8 cellular contexts compared by ENCODE assay signal in genomic region chr11:126212089-126212660, GRCh38. TPM values are rescaled to one million over a fixed set of nuclear protein-coding genes. Genes with fewer than 3 reads are reported as not detected.
DNase-seq lines count a peak whose midpoint lies in the region; ATAC-seq and TF ChIP-seq lines count a peak whose summit lies in the region.

No MANE protein-coding gene starts in this region.

- peak overlapping the region; percentile 93 to 99 (median 98) for H3K4me3 Mint-ChIP-seq in CD8-positive, alpha-beta memory T cell
- H3K4me3 Mint-ChIP-seq in effector memory CD8-positive, alpha-beta T cell = peak overlapping the region; percentile 89 to 100
- H3K4me3 Mint-ChIP-seq in neural progenitor cell = peak overlapping the region; percentile 91

- peak overlapping the region; percentile 100 for H3K4me3 ChIP-seq in CD8-positive, alpha-beta memory T cell (ENCODE audit: low read length)
- peak overlapping the region; percentile 98 for H3K4me3 ChIP-seq in MG63
- H3K4me3 ChIP-seq in neural progenitor cell = peak overlapping the region; percentile 94

- H3F3A ChIP-seq in neural progenitor cell (ENCODE audit: low read depth) = peaks cover 20% of the 10 kb centered on the region

- peaks cover 22% of the 10 kb centered on the region for H3K4me1 ChIP-seq in CD8-positive, alpha-beta memory T cell (ENCODE audit: insufficient read depth, low read length)
- H3K4me1 ChIP-seq in neural progenitor cell = peaks cover 13% of the 10 kb centered on the region

- peak overlapping the region; percentile 76 for H3K9ac ChIP-seq in neural progenitor cell

- H3K36me3 Mint-ChIP-seq in CD8-positive, alpha-beta memory T cell = peaks cover 0 to 44% (median 7%) of the 10 kb centered on the region in 3 donors
- peaks cover 15% of the 10 kb centered on the region for H3K36me3 Mint-ChIP-seq in effector memory CD8-positive, alpha-beta T cell (ENCODE audit: insufficient read depth)
- H3K36me3 Mint-ChIP-seq in neural progenitor cell = peaks cover 5% of the 10 kb centered on the region

- CTCF ChIA-PET in CD8-positive, alpha-beta memory T cell (lab: Charles Lee) = interaction anchor here (0.5 to 1.5 kb wide), 3 partner anchors 15 to 622 kb away, joined by 3 to 4 read pairs (median 3); no protein-coding TSS in a partner anchor

- no peaks in the 10 kb centered on the region for H3K27me3 Mint-ChIP-seq in CD8-positive, alpha-beta memory T cell
- H3K27me3 Mint-ChIP-seq in effector memory CD8-positive, alpha-beta T cell = no peaks in the 10 kb centered on the region
- H3K27me3 Mint-ChIP-seq in neural progenitor cell (ENCODE audit: insufficient read depth, low read depth) = no peaks in the 10 kb centered on the region

- DNase-seq in CD8-positive, alpha-beta memory T cell = no peak
- no peak for DNase-seq in MG63
- DNase-seq in effector memory CD8-positive, alpha-beta T cell = no peak
- DNase-seq in neural progenitor cell (ENCODE audit: low spot score) = peak; percentile 16
- no peak for DNase-seq in HT-29 (ENCODE audit: low spot score)
- DNase-seq in NCI-H2029 (lab: John Stamatoyannopoulos, UW) = no peak

- no peaks in the 10 kb centered on the region for H3K9me3 Mint-ChIP-seq in CD8-positive, alpha-beta memory T cell
- no peaks in the 10 kb centered on the region for H3K9me3 Mint-ChIP-seq in effector memory CD8-positive, alpha-beta T cell
- no peaks in the 10 kb centered on the region for H3K9me3 Mint-ChIP-seq in neural progenitor cell

- H3K36me3 ChIP-seq in CD8-positive, alpha-beta memory T cell (ENCODE audit: insufficient read depth, low read length) = peaks cover 9% of the 10 kb centered on the region
- peaks cover 27% of the 10 kb centered on the region for H3K36me3 ChIP-seq in MG63
- H3K36me3 ChIP-seq in neural progenitor cell = peaks cover 7% of the 10 kb centered on the region

- H3K27me3 ChIP-seq in CD8-positive, alpha-beta memory T cell (ENCODE audit: insufficient read depth, low read length, poor library complexity, severe bottlenecking) = no peaks in the 10 kb centered on the region
- H3K27me3 ChIP-seq in MG63 (no peaks in the 10 kb centered on the region), neural progenitor cell (no peaks in the 10 kb centered on the region)

- peak overlapping the region in 7 of 8 donors; percentile 57 to 99 (median 96) for H3K27ac Mint-ChIP-seq in CD8-positive, alpha-beta memory T cell
- peak overlapping the region; percentile 92 to 99 for H3K27ac Mint-ChIP-seq in effector memory CD8-positive, alpha-beta T cell
- peak overlapping the region; percentile 67 for H3K27ac Mint-ChIP-seq in neural progenitor cell

- H2AFZ ChIP-seq in neural progenitor cell (replicated peaks) = peak overlapping the region; percentile 19

- no peaks in the 10 kb centered on the region for H3K9me3 ChIP-seq in CD8-positive, alpha-beta memory T cell (ENCODE audit: low read length)
- H3K9me3 ChIP-seq in MG63 = no peaks in the 10 kb centered on the region
- H3K9me3 ChIP-seq in neural progenitor cell (ENCODE audit: low read depth) = no peaks in the 10 kb centered on the region

- TF ChIP-seq CTCF in neural progenitor cell (IDR thresholded peaks at IDR 0.05) = no peak

- peaks cover 31 to 57% (median 55%) of the 10 kb centered on the region in 3 donors for H3K4me1 Mint-ChIP-seq in CD8-positive, alpha-beta memory T cell
- H3K4me1 Mint-ChIP-seq in effector memory CD8-positive, alpha-beta T cell (ENCODE audit: low read depth in 2 of 2) = peaks cover 23 to 34% of the 10 kb centered on the region in 2 donors
- H3K4me1 Mint-ChIP-seq in neural progenitor cell = peaks cover 24% of the 10 kb centered on the region

- peak overlapping the region; percentile 77 for H3K27ac ChIP-seq in CD8-positive, alpha-beta memory T cell (ENCODE audit: low read depth, low read length)
- H3K27ac ChIP-seq in neural progenitor cell = no peak overlapping the region

- ATAC-seq in effector memory CD8-positive, alpha-beta T cell (replicated peaks) = no peak
- ATAC-seq in HG03039 (IDR thresholded peaks at IDR 0.05; ENCODE audit: unreplicated experiment) (no peak), GM18873 (IDR thresholded peaks at IDR 0.05; ENCODE audit: low FRiP score, unreplicated experiment) (no peak)

- peak overlapping the region; percentile 88 for H3K4me2 ChIP-seq in neural progenitor cell

- POLR2A ChIA-PET in CD8-positive, alpha-beta memory T cell (lab: Charles Lee) = interaction anchor here (2.5 kb wide), 1 partner anchor 57 kb away, joined by 13 read pairs; the partner anchor contains the start of genes FOXRED1 and SRPRA

- H3K79me2 ChIP-seq in neural progenitor cell (ENCODE audit: low read depth) = peaks cover 75% of the 10 kb centered on the region

- peaks cover 18% of the 10 kb centered on the region for H4K20me1 ChIP-seq in neural progenitor cell (ENCODE audit: low read depth)

RNA-seq across cellular contexts. Expression of gene FAM118B, which starts 0.6 kb away (rescaled TPM):
- total RNA-seq in CD8-positive, alpha-beta memory T cell = 10 to 100 TPM; 17.9 to 19.0 TPM
- polyA plus RNA-seq in CD8-positive, alpha-beta memory T cell = 14.2 TPM
- 16.9 and 19.8 TPM in 2 replicates for total RNA-seq in MG63 (2014; rRNA removed; shearing (Covaris generic); ENCODE audit: low replicate concordance)
- 42.4 and 43.2 TPM in 2 replicates for total RNA-seq in neural progenitor cell (ENCODE audit: low replicate concordance)
- 16.3 and 20.8 TPM in 2 replicates for total RNA-seq in HT-29 (2014; rRNA removed; shearing (Covaris generic))

RNA-seq across cellular contexts. Expression of gene RPUSD4, which starts 0.7 kb away (rescaled TPM):
- total RNA-seq in CD8-positive, alpha-beta memory T cell = 10 to 100 TPM; 47.3 to 48.8 TPM
- polyA plus RNA-seq in CD8-positive, alpha-beta memory T cell = 20.4 TPM
- total RNA-seq in MG63 (2014; rRNA removed; shearing (Covaris generic); ENCODE audit: low replicate concordance) = 18.8 and 29.0 TPM in 2 replicates
- total RNA-seq in neural progenitor cell (ENCODE audit: low replicate concordance) = 46.7 and 47.1 TPM in 2 replicates
- 47.6 and 52.7 TPM in 2 replicates for total RNA-seq in HT-29 (2014; rRNA removed; shearing (Covaris generic))

RNA-seq across cellular contexts. Expression of gene SRPRA, which starts 56.5 kb away (rescaled TPM):
- total RNA-seq in CD8-positive, alpha-beta memory T cell = 100 to 1,000 TPM; 157 TPM
- 168 TPM for polyA plus RNA-seq in CD8-positive, alpha-beta memory T cell
- 88.3 and 102 TPM in 2 replicates for total RNA-seq in MG63 (2014; rRNA removed; shearing (Covaris generic); ENCODE audit: low replicate concordance)
- 40.0 and 58.1 TPM in 2 replicates for total RNA-seq in neural progenitor cell (ENCODE audit: low replicate concordance)
- 125 and 126 TPM in 2 replicates for total RNA-seq in HT-29 (2014; rRNA removed; shearing (Covaris generic))

RNA-seq across cellular contexts. Expression of gene FOXRED1, which starts 56.8 kb away (rescaled TPM):
- 10 to 100 TPM; 40.3 to 42.4 TPM for total RNA-seq in CD8-positive, alpha-beta memory T cell
- polyA plus RNA-seq in CD8-positive, alpha-beta memory T cell = 16.3 TPM
- total RNA-seq in MG63 (2014; rRNA removed; shearing (Covaris generic); ENCODE audit: low replicate concordance) = 26.8 and 33.2 TPM in 2 replicates
- 25.8 and 50.5 TPM in 2 replicates for total RNA-seq in neural progenitor cell (ENCODE audit: low replicate concordance)
- 38.2 and 42.6 TPM in 2 replicates for total RNA-seq in HT-29 (2014; rRNA removed; shearing (Covaris generic))
